8 cellular contexts compared by ENCODE assay signal in the genomic region with DNA sequence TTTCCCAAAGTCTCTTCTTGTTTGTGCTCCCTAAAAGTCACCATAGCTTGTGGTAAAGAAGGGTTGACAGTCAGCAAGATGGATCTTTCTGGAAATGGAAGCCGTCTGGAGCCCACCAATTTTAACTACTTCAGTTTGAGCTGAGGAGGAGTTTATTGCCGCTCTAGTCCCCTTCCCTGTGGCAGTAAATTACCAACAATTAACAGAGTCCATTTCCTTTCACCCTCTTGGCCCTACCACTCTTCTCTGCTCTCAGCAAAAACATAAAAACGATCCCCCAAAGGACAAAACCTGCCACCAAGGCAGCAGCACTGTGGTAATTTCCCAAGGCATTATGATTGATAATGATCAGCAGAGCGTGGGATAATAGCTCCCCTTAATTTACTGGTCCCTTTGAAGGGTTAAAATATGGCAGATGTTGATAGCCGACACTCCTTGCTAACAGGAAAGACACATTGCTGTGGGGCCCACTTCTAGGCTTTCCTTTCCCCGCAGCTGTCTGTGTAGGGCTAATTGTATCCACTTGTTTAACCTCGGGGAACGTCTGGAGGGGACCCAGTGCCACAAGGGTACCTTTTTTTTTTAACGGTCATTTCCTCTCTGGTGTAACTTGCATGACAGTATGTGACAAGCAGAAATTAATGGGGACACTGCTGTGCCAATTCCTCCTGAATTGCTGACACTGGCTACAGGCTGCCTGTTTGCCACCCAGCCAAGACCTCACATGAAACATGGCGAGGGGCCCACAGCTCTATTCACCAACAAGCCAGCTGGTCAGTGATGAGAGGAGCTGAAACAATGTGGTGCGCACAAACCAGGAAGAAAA.
DNase-seq lines count a peak whose midpoint lies in the region; ATAC-seq lines count a peak whose summit lies in the region.

No MANE protein-coding gene starts in this region.

- DNase-seq in DMS153 (lab: John Stamatoyannopoulos, UW) (peak; percentile 53), DMS153 treated with DMSO at 0.1 percent for 48 hours (lab: John Stamatoyannopoulos, UW; ENCODE audit: unreplicated experiment) (no peak), NCI-H1105 treated with DMSO at 0.1 percent for 48 hours (lab: John Stamatoyannopoulos, UW) (peak; percentile 76), astrocyte of the hippocampus (ENCODE audit: low read depth, low spot score) (peak; percentile 56), occipital lobe (lab: John Stamatoyannopoulos, UW) (peak; percentile 51), HUDEP-2 (lab: John Stamatoyannopoulos, UW; ENCODE audit: unreplicated experiment in 76 of 76) (no peak)

- ATAC-seq in GM21515 (IDR thresholded peaks at IDR 0.05; ENCODE audit: unreplicated experiment) (no peak), HG02571 (IDR thresholded peaks at IDR 0.05; ENCODE audit: unreplicated experiment) (no peak)

Comparison
In these comparisons a context has a peak if more than half of its experiments do, and no peak if none do; other contexts are left out.
1. DNase-seq: peak in DMS153 (single experiment), NCI-H1105 treated with DMSO at 0.1 percent for 48 hours (single experiment), astrocyte of the hippocampus (single experiment) and occipital lobe (single experiment); none in DMS153 treated with DMSO at 0.1 percent for 48 hours (single experiment) and HUDEP-2 (0 of 76).